17 cellular contexts compared by ENCODE assay signal in the genomic region with DNA sequence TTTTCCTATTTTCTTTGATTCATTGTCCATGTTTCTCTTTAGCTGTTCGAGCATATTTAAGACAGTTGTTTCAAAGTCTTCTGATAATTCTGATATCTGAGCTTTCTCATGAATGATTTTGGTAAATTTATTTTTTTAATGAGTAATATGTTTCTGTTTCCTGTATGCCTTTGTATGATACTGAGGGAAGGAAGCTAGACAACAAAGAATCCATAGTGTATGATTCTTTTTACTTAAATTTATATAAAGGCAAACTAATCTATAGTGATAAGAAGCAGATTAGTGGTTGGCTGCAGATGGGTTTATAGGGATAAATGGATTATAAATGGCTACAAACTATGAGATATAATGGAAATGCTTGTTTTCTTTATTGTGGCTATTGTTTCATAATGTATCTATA.
DNase-seq lines count a peak whose midpoint lies in the region; TF ChIP-seq lines count a peak whose summit lies in the region.
"Had no signal": no experiment of that assay in that cellular context is flagged by ENCODE, and none has a peak within 500 bp of the region (broad histone marks: within the 10 kb centered on the region; RNA-seq: fewer than 3 reads in every experiment).

No MANE protein-coding gene starts in this region.

- no peaks in the 10 kb centered on the region for H3K4me1 ChIP-seq in MM.1S (ENCODE audit: low read length)
- H3K4me1 ChIP-seq: BE2C, Caco-2, HAP-1 had no signal

- H3K36me3 ChIP-seq in MM.1S (replicated peaks; ENCODE audit: insufficient read depth, low read length), result no peaks in the 10 kb centered on the region
- H3K36me3 ChIP-seq: BE2C, HAP-1 had no signal

- H3F3A ChIP-seq in MM.1S (ENCODE audit: insufficient read depth, low read length), result no peaks in the 10 kb centered on the region

- no peaks in the 10 kb centered on the region for H3K79me2 ChIP-seq in MM.1S (ENCODE audit: low read length)

- no peak overlapping the region for H3K4me2 ChIP-seq in MM.1S (ENCODE audit: low read depth, low read length)

- no peaks in the 10 kb centered on the region for H3K9me2 ChIP-seq in MM.1S (replicated peaks; ENCODE audit: insufficient read depth, low read length)

- H3K27me3 ChIP-seq in MM.1S (replicated peaks; ENCODE audit: insufficient read depth, low read length), result no peaks in the 10 kb centered on the region
- H3K27me3 ChIP-seq: BE2C had no signal

- no peak overlapping the region for H2AFZ ChIP-seq in MM.1S (ENCODE audit: low read length)

- H3K9me3 ChIP-seq in MM.1S (replicated peaks; ENCODE audit: insufficient read depth, low read length), result no peaks in the 10 kb centered on the region
- H3K9me3 ChIP-seq: BE2C, Caco-2, HAP-1 had no signal

- peak; percentile 44 for DNase-seq in COLO829 (ENCODE audit: low spot score)
- peak; percentile 1 for DNase-seq in HT1080 (ENCODE audit: low read depth)
- DNase-seq in glomerular endothelial cell (ENCODE audit: extremely low read depth, low read depth, low spot score), result peak; percentile 18
- peak; percentile 28 for DNase-seq in retinal pigment epithelial cell (ENCODE audit: low read depth)
- no peak for DNase-seq in anterior cingulate cortex (lab: John Stamatoyannopoulos, UW)
- DNase-seq in NCI-H526 treated with DMSO at 0.1 percent for 48 hours (lab: John Stamatoyannopoulos, UW), result no peak
- no peak for DNase-seq in MM.1S
- DNase-seq: ACHN; BE2C; C1 segment of cervical spinal cord; Caco-2; CD4-positive, CD25-positive, alpha-beta regulatory T cell; CD8-positive, alpha-beta memory T cell; DMS153; DMS79; GDM1 had no signal

- TF ChIP-seq CTCF in retinal pigment epithelial cell (conservative IDR thresholded peaks at IDR 0.05; ENCODE audit: low read depth, low read length) (no peak), MM.1S (IDR thresholded peaks at IDR 0.05; ENCODE audit: low read length) (no peak)

- no peaks in the 10 kb centered on the region for H4K20me1 ChIP-seq in MM.1S (ENCODE audit: insufficient read depth, low read length)

- H3K4me3 ChIP-seq in retinal pigment epithelial cell (ENCODE audit: low read length) (no peak overlapping the region), MM.1S (ENCODE audit: low read length) (no peak overlapping the region)
- H3K4me3 ChIP-seq: HAP-1 had no signal

- no peak overlapping the region for H3K9ac ChIP-seq in MM.1S (ENCODE audit: low read length)

- no peak overlapping the region for H3K27ac ChIP-seq in MM.1S (ENCODE audit: low read length)

Comparison
In these comparisons a context has a peak if more than half of its experiments do, and no peak if none do; other contexts are left out.
1. DNase-seq: peak in COLO829 (single experiment), HT1080 (single experiment), glomerular endothelial cell (single experiment) and retinal pigment epithelial cell (single experiment); none in anterior cingulate cortex (0 of 58), NCI-H526 treated with DMSO at 0.1 percent for 48 hours (single experiment) and MM.1S (single experiment).